1 cellular context compared by ENCODE assay signal in genomic region chr6:38779310-38780062, GRCh38.
TF ChIP-seq lines count a peak whose summit lies in the region.

No MANE protein-coding gene starts in this region.

TF ChIP-seq in GM23338, 12 proteins besides CTCF, POLR2A, EP300 and RAD21 (continued from another document):
- TF ChIP-seq ZNF462 (CRISPR knock-in tag; IDR thresholded peaks at IDR 0.05) (no peak), STAT1 (IDR thresholded peaks at IDR 0.05; ENCODE audit: unreplicated experiment) (no peak), ZNF114 (CRISPR knock-in tag; IDR thresholded peaks at IDR 0.05) (no peak), EZH2 (IDR thresholded peaks at IDR 0.05; ENCODE audit: low read depth, unreplicated experiment) (no peak), ZNF331 (CRISPR knock-in tag; IDR thresholded peaks at IDR 0.05; ENCODE audit: low read depth) (no peak), JUNB (IDR thresholded peaks at IDR 0.05; ENCODE audit: unreplicated experiment) (no peak), REST (IDR thresholded peaks at IDR 0.05; ENCODE audit: unreplicated experiment) (no peak)
